ENCODE assay signal across 12 cellular contexts in the genomic region with DNA sequence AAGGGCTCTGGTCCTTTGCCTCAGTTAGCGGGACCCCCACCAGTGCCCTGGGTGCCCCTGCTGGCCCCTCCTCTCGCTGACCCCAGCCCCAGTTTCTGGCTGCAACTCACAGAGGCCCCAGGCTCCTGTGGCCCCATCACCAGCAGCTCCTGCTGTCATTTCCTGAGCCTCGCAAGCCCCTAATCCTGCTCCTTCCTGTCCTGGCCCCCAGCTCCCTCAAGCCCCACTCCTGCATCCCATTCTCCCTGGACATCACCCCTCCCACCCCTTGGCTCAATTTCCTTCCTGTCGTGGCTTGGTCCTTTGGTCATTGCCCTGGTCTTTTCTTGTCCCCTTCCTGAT. TPM values are rescaled to one million over a fixed set of nuclear protein-coding genes. Genes with fewer than 3 reads are reported as not detected.
A peak's percentile ranks its signal among the peaks of the same experiment; 100 is the strongest.
DNase-seq lines count a peak whose midpoint lies in the region; TF ChIP-seq lines count a peak whose summit lies in the region.
"Had no signal": no experiment of that assay in that cellular context is flagged by ENCODE, and none has a peak within 500 bp of the region (broad histone marks: within the 10 kb centered on the region; RNA-seq: fewer than 3 reads in every experiment).

No MANE protein-coding gene starts in this region.

- H3K9ac ChIP-seq in parathyroid adenoma, result no peak overlapping the region

- H3K79me2 ChIP-seq in parathyroid adenoma, result no peaks in the 10 kb centered on the region

- H3K4me3 ChIP-seq in Peyer's patch (no peak overlapping the region), parathyroid adenoma (ENCODE audit: low read depth, low read length) (no peak overlapping the region)
- H3K4me3 ChIP-seq: SK-N-MC had no signal

- intact Hi-C loops in CD14-positive monocyte (cut with micrococcal nuclease), result loop anchor here in 1 of 2 donors (5.0 kb wide), 1 partner anchor 33 kb away; no protein-coding TSS in a partner anchor

- H3K27me3 ChIP-seq in Peyer's patch, result no peaks in the 10 kb centered on the region
- H3K27me3 ChIP-seq in parathyroid adenoma (ENCODE audit: control insufficient read depth, insufficient read depth, low read length), result no peaks in the 10 kb centered on the region

- TF ChIP-seq CTCF in CD14-positive monocyte (IDR thresholded peaks at IDR 0.05), result no peak
- no peak for TF ChIP-seq CTCF in Peyer's patch (IDR thresholded peaks at IDR 0.05)
- no peak for TF ChIP-seq CTCF in endothelial cell (IDR thresholded peaks at IDR 0.05; ENCODE audit: unreplicated experiment)
- TF ChIP-seq CTCF in parathyroid adenoma (IDR thresholded peaks at IDR 0.05), result no peak
- no peak for TF ChIP-seq CTCF in chondrocyte (IDR thresholded peaks at IDR 0.05)
- no peak for TF ChIP-seq CTCF in type B pancreatic cell (conservative IDR thresholded peaks at IDR 0.05)

- no peak for TF ChIP-seq POLR2A in Peyer's patch (IDR thresholded peaks at IDR 0.05)
- no peak for TF ChIP-seq POLR2A in erythroblast (IDR thresholded peaks at IDR 0.05; ENCODE audit: low read length)

- H3K4me3 Mint-ChIP-seq in CD14-positive monocyte (peak overlapping the region; percentile 100), endothelial cell (ENCODE audit: unreplicated experiment) (peak overlapping the region; percentile 79), chondrocyte (ENCODE audit: unreplicated experiment) (no peak overlapping the region), type B pancreatic cell (no peak overlapping the region)

- no peaks in the 10 kb centered on the region for H3K9me3 ChIP-seq in Peyer's patch
- no peaks in the 10 kb centered on the region for H3K9me3 ChIP-seq in parathyroid adenoma (ENCODE audit: control insufficient read depth, low read length)

- H3K9me3 Mint-ChIP-seq in CD14-positive monocyte (peaks cover 0 to 3% (median 0%) of the 10 kb centered on the region in 7 donors), endothelial cell (ENCODE audit: unreplicated experiment) (no peaks in the 10 kb centered on the region), chondrocyte (ENCODE audit: low read depth) (no peaks in the 10 kb centered on the region), type B pancreatic cell (no peaks in the 10 kb centered on the region)

- H3K4me1 Mint-ChIP-seq in CD14-positive monocyte (peaks cover 100% of the 10 kb centered on the region), endothelial cell (ENCODE audit: unreplicated experiment) (peaks cover 78% of the 10 kb centered on the region), chondrocyte (ENCODE audit: low read depth) (peaks cover 15% of the 10 kb centered on the region), type B pancreatic cell (ENCODE audit: unreplicated experiment) (peaks cover 18% of the 10 kb centered on the region)

- H3K36me3 Mint-ChIP-seq in CD14-positive monocyte (peaks cover 91 to 96% of the 10 kb centered on the region in 2 donors), endothelial cell (ENCODE audit: low read depth, unreplicated experiment) (peaks cover 20% of the 10 kb centered on the region), chondrocyte (ENCODE audit: low read depth) (peaks cover 2% of the 10 kb centered on the region), type B pancreatic cell (no peaks in the 10 kb centered on the region)

- H3K27ac Mint-ChIP-seq in CD14-positive monocyte (peak overlapping the region; percentile 99 to 100 (median 99)), endothelial cell (ENCODE audit: unreplicated experiment) (peak overlapping the region; percentile 96), chondrocyte (ENCODE audit: unreplicated experiment) (no peak overlapping the region), type B pancreatic cell (no peak overlapping the region)

- H3K36me3 ChIP-seq in Peyer's patch (no peaks in the 10 kb centered on the region), parathyroid adenoma (ENCODE audit: control insufficient read depth, insufficient read depth, low read length) (no peaks in the 10 kb centered on the region)

- H2AFZ ChIP-seq in parathyroid adenoma, result no peak overlapping the region

- DNase-seq in CD14-positive monocyte (ENCODE audit: low spot score) (no peak), Peyer's patch (no peak), endothelial cell (ENCODE audit: low spot score) (no peak), OCI-M2 (lab: John Stamatoyannopoulos, UW; ENCODE audit: unreplicated experiment) (no peak), chondrocyte (ENCODE audit: low spot score) (no peak), type B pancreatic cell (ENCODE audit: extremely low spot score, unreplicated experiment) (no peak), erythroblast (lab: John Stamatoyannopoulos, UW) (no peak)
- DNase-seq: kidney glomerular epithelial cell, NCI-H1436, NCI-H82 had no signal

- H3K4me1 ChIP-seq in Peyer's patch, result peaks cover 7 to 69% (median 62%) of the 10 kb centered on the region in 4 donors
- H3K4me1 ChIP-seq in parathyroid adenoma, result no peaks in the 10 kb centered on the region

- H3K27ac ChIP-seq in Peyer's patch, result peak overlapping the region; percentile 75 to 99 (median 80)
- H3K27ac ChIP-seq in parathyroid adenoma, result peak overlapping the region; percentile 57
- H3K27ac ChIP-seq: SK-N-MC had no signal

- H3K27me3 Mint-ChIP-seq in CD14-positive monocyte (ENCODE audit: low read depth in 3 of 3) (peaks cover 0 to 4% (median 0%) of the 10 kb centered on the region in 3 donors), endothelial cell (ENCODE audit: unreplicated experiment) (peaks cover 7% of the 10 kb centered on the region), chondrocyte (ENCODE audit: low read depth) (peaks cover 1% of the 10 kb centered on the region), type B pancreatic cell (peaks cover 13% of the 10 kb centered on the region)

- H3K4me2 ChIP-seq in parathyroid adenoma (ENCODE audit: low read length), result no peak overlapping the region

RNA-seq across cellular contexts. Expression of a gene that starts 8.6 kb away (rescaled TPM):
- 100 to 1,000 TPM; 436 to 761 TPM for polyA plus RNA-seq in CD14-positive monocyte
- total RNA-seq in Peyer's patch (10 to 100 TPM; 37.1 to 92.8 (median 64.0) TPM), endothelial cell (ENCODE audit: unreplicated experiment) (142 TPM), chondrocyte (0.22 TPM in 1 of 3 replicates, not detected in the others), type B pancreatic cell (ENCODE audit: low replicate concordance) (2.4 and 3.3 TPM in 2 replicates)

RNA-seq across cellular contexts. Expression of a gene that starts 54.4 kb away (rescaled TPM):
- polyA plus RNA-seq in CD14-positive monocyte, result 1 to 10 TPM; 3.6 to 5.1 TPM
- total RNA-seq in Peyer's patch (100 to 1,000 TPM in 3 of 4 donors, 10 to 100 TPM in 1; 88.3 to 123 (median 113) TPM), endothelial cell (ENCODE audit: unreplicated experiment) (37.8 TPM), chondrocyte (39.4 to 51.2 TPM (median 40.0 TPM) in 3 replicates), type B pancreatic cell (ENCODE audit: low replicate concordance) (43.4 and 49.0 TPM in 2 replicates)

Comparison
In these comparisons a context has a peak if more than half of its experiments do, and no peak if none do; other contexts are left out.
1. H3K27ac Mint-ChIP-seq: peak in CD14-positive monocyte (7 of 7) and endothelial cell (single experiment); none in chondrocyte (single experiment) and type B pancreatic cell (single experiment).
2. H3K4me3 Mint-ChIP-seq: peak in CD14-positive monocyte (2 of 2) and endothelial cell (single experiment); none in chondrocyte (single experiment) and type B pancreatic cell (single experiment).